In the genomic region with DNA sequence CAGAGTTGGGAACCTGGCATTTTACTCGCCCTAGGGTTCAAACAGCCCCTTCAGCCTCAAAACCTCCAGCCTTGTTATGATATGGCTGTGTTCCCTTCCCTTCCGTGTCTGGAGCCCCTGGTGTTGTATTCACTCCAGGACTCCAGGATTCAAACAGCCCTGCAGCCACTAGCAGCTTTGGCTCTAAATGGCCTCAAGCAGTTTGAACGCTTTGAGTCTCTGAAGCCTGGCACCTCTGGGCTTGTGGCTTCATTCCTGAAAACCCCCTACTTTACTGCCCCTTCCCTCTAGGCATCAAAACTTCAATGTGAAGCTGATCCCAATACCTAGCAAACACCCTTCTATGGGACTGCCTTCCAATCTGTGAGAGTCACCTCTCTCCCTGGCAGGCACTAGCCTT, we compare ENCODE assay signal across 18 cellular contexts.
DNase-seq lines count a peak whose midpoint lies in the region; TF ChIP-seq lines count a peak whose summit lies in the region.
"Had no signal": no experiment of that assay in that cellular context is flagged by ENCODE, and none has a peak within 500 bp of the region (broad histone marks: within the 10 kb centered on the region; RNA-seq: fewer than 3 reads in every experiment).

No MANE protein-coding gene starts in this region.

- intact Hi-C loops in dorsolateral prefrontal cortex (cut with DNase I), result no loop called here

- no peak overlapping the region for H2BK12ac ChIP-seq in trophoblast cell (ENCODE audit: low read length)

- TF ChIP-seq CTCF in brain (conservative IDR thresholded peaks at IDR 0.05), result no peak
- TF ChIP-seq CTCF in nephron progenitor cell (IDR thresholded peaks at IDR 0.05), result no peak
- no peak for TF ChIP-seq CTCF in dorsolateral prefrontal cortex (IDR thresholded peaks at IDR 0.05 in 54 of 56, conservative IDR thresholded peaks at IDR 0.05 in 2 of 56; ENCODE audit: low read depth in 1 of 56, partially characterized antibody in 56 of 56)

- no peak overlapping the region for H3K4ac ChIP-seq in trophoblast cell (ENCODE audit: low read depth, low read length)

- H3K4me1 Mint-ChIP-seq in brain (peaks cover 37% of the 10 kb centered on the region), nephron progenitor cell (peaks cover 45% of the 10 kb centered on the region)
- H3K4me1 Mint-ChIP-seq: CD4-positive, alpha-beta memory T cell had no signal

- peak overlapping the region in 3 of 5 experiments; percentile 42 to 84 (median 73) for H3K27ac Mint-ChIP-seq in brain
- peak overlapping the region; percentile 46 for H3K27ac Mint-ChIP-seq in nephron progenitor cell
- H3K27ac Mint-ChIP-seq: CD4-positive, alpha-beta memory T cell had no signal

- no CpG with 5 or more reads among the region's 3 CpGs for WGBS in trophoblast cell (ENCODE audit: extremely low coverage, insufficient coverage, insufficient read length)

- H3K9ac ChIP-seq in trophoblast cell (ENCODE audit: low read length), result no peak overlapping the region

- no peak overlapping the region for H4K8ac ChIP-seq in trophoblast cell (ENCODE audit: low read depth, low read length)

- H2AK5ac ChIP-seq in trophoblast cell (ENCODE audit: low read length), result no peak overlapping the region

- no peak overlapping the region for H4K12ac ChIP-seq in trophoblast cell (ENCODE audit: low read depth, low read length)

- H3K27ac ChIP-seq in trophoblast cell (ENCODE audit: low read depth, low read length), result no peak overlapping the region
- H3K27ac ChIP-seq in dorsolateral prefrontal cortex, result no peak overlapping the region

- no peaks in the 10 kb centered on the region for H3K9me3 ChIP-seq in trophoblast cell (ENCODE audit: insufficient read depth, low read depth, low read length)

- no peaks in the 10 kb centered on the region for H3K4me1 ChIP-seq in trophoblast cell (ENCODE audit: control insufficient read depth in 1 of 2, insufficient read depth in 2 of 2, low read length in 2 of 2)

- H4K91ac ChIP-seq in trophoblast cell (ENCODE audit: low read depth, low read length), result no peak overlapping the region

- no peak overlapping the region for H3K14ac ChIP-seq in trophoblast cell (ENCODE audit: low read length)

- H3K27me3 ChIP-seq in trophoblast cell (ENCODE audit: insufficient read depth, low read length) (no peaks in the 10 kb centered on the region), dorsolateral prefrontal cortex (peaks cover 0 to 10% (median 0%) of the 10 kb centered on the region in 45 donors)

- no peak overlapping the region for H2BK5ac ChIP-seq in trophoblast cell (ENCODE audit: low read depth, low read length, poor library complexity)

- H3K27me3 Mint-ChIP-seq in brain (peaks cover 3% of the 10 kb centered on the region), nephron progenitor cell (ENCODE audit: low read depth, poor library complexity) (no peaks in the 10 kb centered on the region)

- H2BK120ac ChIP-seq in trophoblast cell (ENCODE audit: insufficient read depth, low read length, poor library complexity), result no peak overlapping the region

- H3K23ac ChIP-seq in trophoblast cell (ENCODE audit: low read length), result no peak overlapping the region

- no peak overlapping the region for H3K18ac ChIP-seq in trophoblast cell (ENCODE audit: low read length)

- H2AFZ ChIP-seq in trophoblast cell (ENCODE audit: insufficient read depth, low read length, poor library complexity), result no peak overlapping the region

- H3K79me1 ChIP-seq in trophoblast cell (ENCODE audit: low read length), result no peaks in the 10 kb centered on the region

- no peaks in the 10 kb centered on the region for H3K79me2 ChIP-seq in trophoblast cell (ENCODE audit: control insufficient read depth, insufficient read depth, low read length, poor library complexity)

- no peak overlapping the region for H3K4me3 ChIP-seq in trophoblast cell (ENCODE audit: low read depth, low read length)
- H3K4me3 ChIP-seq in dorsolateral prefrontal cortex, result no peak overlapping the region
- H3K4me3 ChIP-seq: GM12878 had no signal

- DNase-seq in islet precursor cell (peak; percentile 60), nephron progenitor cell (no peak), trophoblast cell (no peak), dorsolateral prefrontal cortex (no peak), ecto neural progenitor cell (ENCODE audit: low spot score) (no peak), NCI-H187 (lab: John Stamatoyannopoulos, UW) (no peak)
- DNase-seq: C1 segment of cervical spinal cord; Calu3; CD4-positive, alpha-beta memory T cell; COR-L47; DMS53; DND-41; GDM1; GOT3; H7; HCEC 1CT had no signal

- H3K9me3 Mint-ChIP-seq in brain (peaks cover 0 to 2% (median 0%) of the 10 kb centered on the region in 5 experiments), nephron progenitor cell (peaks cover 8% of the 10 kb centered on the region)
- H3K9me3 Mint-ChIP-seq: CD4-positive, alpha-beta memory T cell had no signal

- H3K36me3 ChIP-seq in trophoblast cell (ENCODE audit: control insufficient read depth in 1 of 2, insufficient read depth in 2 of 2, low read length in 2 of 2), result no peaks in the 10 kb centered on the region

- H3K36me3 Mint-ChIP-seq in brain (no peaks in the 10 kb centered on the region), nephron progenitor cell (ENCODE audit: low read depth) (no peaks in the 10 kb centered on the region)
- H3K36me3 Mint-ChIP-seq: CD4-positive, alpha-beta memory T cell had no signal

- H3K4me3 Mint-ChIP-seq in brain (no peak overlapping the region), nephron progenitor cell (no peak overlapping the region)
- H3K4me3 Mint-ChIP-seq: CD4-positive, alpha-beta memory T cell had no signal

- H3K4me2 ChIP-seq in trophoblast cell (ENCODE audit: low read length), result no peak overlapping the region
